In genomic region chr18:23718731-23719130, GRCh38 we compare ENCODE assay signal across 1 cellular context.
TF ChIP-seq lines count a peak whose summit lies in the region.

No MANE protein-coding gene starts in this region.

TF ChIP-seq in H1, 55 proteins besides CTCF, POLR2A, EP300 and RAD21:
- no peak for TF ChIP-seq PHF8 (conservative IDR thresholded peaks at IDR 0.05; ENCODE audit: low read depth, low read length)
- TF ChIP-seq POU5F1 (IDR thresholded peaks at IDR 0.05; ENCODE audit: low read depth, low read length) = no peak
- no peak for TF ChIP-seq SP2 (IDR thresholded peaks at IDR 0.05; ENCODE audit: low read length)
- TF ChIP-seq SRF (IDR thresholded peaks at IDR 0.05; ENCODE audit: low read depth, low read length) = no peak
- TF ChIP-seq EGR1 (IDR thresholded peaks at IDR 0.05; ENCODE audit: borderline replicate concordance, low read depth, low read length) = no peak
- TF ChIP-seq SIN3A (conservative IDR thresholded peaks at IDR 0.05 in 1 of 2, IDR thresholded peaks at IDR 0.05 in 1 of 2; ENCODE audit: low read depth in 1 of 2, low read length in 2 of 2) = no peak
- TF ChIP-seq, protein P1, sequence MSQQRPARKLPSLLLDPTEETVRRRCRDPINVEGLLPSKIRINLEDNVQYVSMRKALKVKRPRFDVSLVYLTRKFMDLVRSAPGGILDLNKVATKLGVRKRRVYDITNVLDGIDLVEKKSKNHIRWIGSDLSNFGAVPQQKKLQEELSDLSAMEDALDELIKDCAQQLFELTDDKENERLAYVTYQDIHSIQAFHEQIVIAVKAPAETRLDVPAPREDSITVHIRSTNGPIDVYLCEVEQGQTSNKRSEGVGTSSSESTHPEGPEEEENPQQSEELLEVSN (IDR thresholded peaks at IDR 0.05) = no peak
- no peak for TF ChIP-seq MAX (IDR thresholded peaks at IDR 0.05)
- no peak for TF ChIP-seq BACH1 (IDR thresholded peaks at IDR 0.05; ENCODE audit: low read length)
- no peak for TF ChIP-seq CHD7 (IDR thresholded peaks at IDR 0.05; ENCODE audit: insufficient replicate concordance, low read length)
- TF ChIP-seq KDM5A (IDR thresholded peaks at IDR 0.05; ENCODE audit: low read length) = no peak
- TF ChIP-seq RBBP5 (IDR thresholded peaks at IDR 0.05; ENCODE audit: borderline replicate concordance, low read depth, low read length) = no peak
- TF ChIP-seq ATF2 (IDR thresholded peaks at IDR 0.05; ENCODE audit: low read length) = no peak
- TF ChIP-seq TAF7 (optimal IDR thresholded peaks at IDR 0.05; ENCODE audit: borderline replicate concordance, low read depth, low read length) = no peak
- TF ChIP-seq JUN (IDR thresholded peaks at IDR 0.05; ENCODE audit: low read depth, low read length) = no peak
- TF ChIP-seq JUND (IDR thresholded peaks at IDR 0.05; ENCODE audit: low read length) = no peak
- no peak for TF ChIP-seq CBX8 (IDR thresholded peaks at IDR 0.05; ENCODE audit: borderline replicate concordance, low read depth, low read length)
- TF ChIP-seq BCL11A (IDR thresholded peaks at IDR 0.05; ENCODE audit: low read depth in 2 of 2, low read length in 2 of 2) = no peak
- TF ChIP-seq HDAC2 (IDR thresholded peaks at IDR 0.05; ENCODE audit: borderline replicate concordance in 1 of 2, low read depth in 2 of 2, low read length in 2 of 2) = no peak
- no peak for TF ChIP-seq BRCA1 (IDR thresholded peaks at IDR 0.05; ENCODE audit: low read depth, low read length)
